Comparison of ENCODE assay signal across 23 cellular contexts in genomic region chr20:62489940-62490263, GRCh38. TPM values are rescaled to one million over a fixed set of nuclear protein-coding genes. Genes with fewer than 3 reads are reported as not detected.
"Had no signal": no experiment of that assay in that cellular context is flagged by ENCODE, and none has a peak within 500 bp of the region (broad histone marks: within the 10 kb centered on the region; RNA-seq: fewer than 3 reads in every experiment).

No MANE protein-coding gene starts in this region.

- H3K4me3 ChIP-seq: SK-N-MC had no signal

- DNase-seq: activated CD4-positive, alpha-beta T cell treated with anti-CD3 and anti-CD28 coated beads, Interleukin-2, amount 10 ng/mL, durations not matched to agents 24 days and 14 days; activated CD4-positive, alpha-beta T cell treated with anti-CD3 and anti-CD28 coated beads, Interleukin-2, amount 50 U/mL, for 48 hours; activated CD4-positive, CD25-positive, alpha-beta regulatory T cell treated with anti-CD3 and anti-CD28 coated beads, Interleukin-2, amount 50 U/mL, for 72 hours; activated CD8-positive, alpha-beta memory T cell treated with anti-CD3 and anti-CD28 coated beads, Interleukin-2, amount 10 ng/mL, durations not matched to agents 7 days and 5 days; activated effector memory CD4-positive, alpha-beta T cell treated with anti-CD3 and anti-CD28 coated beads, Interleukin-2, amount 50 U/mL, for 16 hours; activated naive CD4-positive, alpha-beta T cell treated with Interleukin-2 at 50 U/mL for 16 hours; activated T-cell treated with anti-CD3 and anti-CD28 coated beads, Interleukin-2, amount 50 U/mL, for 24 hours; amygdala; Kasumi-1; KBM-7; NCI-H1105 treated with DMSO at 0.1 percent for 48 hours; NCI-H1436 treated with DMSO at 0.1 percent for 48 hours; NCI-H187; NCI-H2081; NCI-H524; T-cell had no signal

- H3K27ac ChIP-seq: SK-N-MC had no signal

- ATAC-seq: activated CD8-positive, alpha-beta memory T cell treated with anti-CD3 and anti-CD28 coated beads, Interleukin-2, amount 10 ng/mL, durations not matched to agents 7 days and 5 days; activated naive CD4-positive, alpha-beta T cell treated with anti-CD3 and anti-CD28 coated beads, Interleukin-2, amount 50 U/mL, for 72 hours; Right ventricle myocardium inferior; T-cell; WTC11 had no signal

RNA-seq across cellular contexts. Expression of gene GATA5, which starts 14.1 kb away (rescaled TPM):
- total RNA-seq: activated CD4-positive, alpha-beta T cell treated with anti-CD3 and anti-CD28 coated beads, Interleukin-2, amount 10 ng/mL, durations not matched to agents 24 days and 14 days; activated CD8-positive, alpha-beta memory T cell treated with anti-CD3 and anti-CD28 coated beads, Interleukin-2, amount 10 ng/mL, durations not matched to agents 7 days and 5 days; activated naive CD4-positive, alpha-beta T cell treated with anti-CD3 and anti-CD28 coated beads, Interleukin-2, amount 50 U/mL, for 72 hours; astrocyte; RPMI7951; T-cell; T-helper 2 cell treated with Interferon-gamma antibody and Interleukin-4, amounts not matched to agents 100 ng/mL and 5 ng/mL, for 36 hours had no signal
